Comparison of ENCODE assay signal across 9 cellular contexts in the genomic region with DNA sequence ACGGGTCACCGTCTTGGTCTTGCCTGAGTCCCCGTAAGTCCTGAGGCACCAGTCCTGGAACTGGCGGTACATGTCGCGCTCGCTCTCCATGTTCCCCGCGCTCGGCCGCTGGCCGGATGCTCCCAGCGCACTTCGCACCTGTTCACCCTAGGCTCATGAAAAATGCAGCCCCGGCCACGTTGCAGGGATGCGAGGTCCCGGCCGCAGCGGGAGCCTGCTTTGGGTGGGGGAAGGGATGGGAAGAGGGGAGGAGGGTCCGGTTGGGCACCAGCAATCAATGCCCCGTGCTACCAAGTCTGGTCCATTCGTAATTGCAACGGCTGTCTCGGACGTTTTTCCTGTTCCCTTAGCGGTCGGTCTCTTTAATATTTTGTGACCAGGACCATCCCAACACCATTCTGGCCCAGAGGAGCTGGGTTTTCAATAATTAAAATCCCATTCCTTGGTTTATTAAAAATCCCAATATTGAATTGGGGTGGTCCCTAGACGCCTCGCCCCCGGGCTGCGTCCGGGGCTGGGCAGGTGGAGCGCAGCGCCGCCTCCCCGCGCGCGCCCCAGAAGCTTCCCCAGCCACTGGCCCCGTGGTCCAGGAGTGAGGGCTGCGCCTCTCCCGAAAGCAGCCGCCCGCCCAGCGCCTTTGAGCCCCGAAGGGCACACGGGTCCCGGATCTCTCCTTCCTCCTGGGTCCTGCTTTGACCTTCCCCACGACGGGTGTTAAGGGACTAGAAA. TPM values are rescaled to one million over a fixed set of nuclear protein-coding genes. Genes with fewer than 3 reads are reported as not detected.
DNase-seq lines count a peak whose midpoint lies in the region; ATAC-seq and TF ChIP-seq lines count a peak whose summit lies in the region.
"Had no signal": no experiment of that assay in that cellular context is flagged by ENCODE, and none has a peak within 500 bp of the region (broad histone marks: within the 10 kb centered on the region; RNA-seq: fewer than 3 reads in every experiment).

No MANE protein-coding gene starts in this region.

- DNase-seq in DMS79 (lab: John Stamatoyannopoulos, UW): peak; percentile 46
- DNase-seq in NCI-H2081 treated with DMSO at 0.1 percent for 48 hours (lab: John Stamatoyannopoulos, UW): peak; percentile 57
- DNase-seq in omental fat pad (ENCODE audit: low spot score): no peak
- DNase-seq in dermis blood vessel endothelial cell: no peak
- no peak for DNase-seq in CD8-positive, alpha-beta memory T cell
- no peak for DNase-seq in DMS114 treated with DMSO at 0.1 percent for 48 hours (lab: John Stamatoyannopoulos, UW; ENCODE audit: unreplicated experiment)

- ATAC-seq in omental fat pad (ENCODE audit: low FRiP score): peak; percentile 8
- ATAC-seq in HG03139 (IDR thresholded peaks at IDR 0.05; ENCODE audit: unreplicated experiment): no peak

- POLR2A ChIA-PET in CD8-positive, alpha-beta memory T cell (lab: Charles Lee): no interaction called here

- peaks cover 21% of the 10 kb centered on the region in 2 donors for H3K27me3 Mint-ChIP-seq in CD8-positive, alpha-beta memory T cell

- H3K4me1 ChIP-seq in endocrine pancreas (ENCODE audit: control insufficient read depth, insufficient read depth, low read length): peaks cover 28% of the 10 kb centered on the region
- no peaks in the 10 kb centered on the region for H3K4me1 ChIP-seq in CD8-positive, alpha-beta memory T cell (ENCODE audit: insufficient read depth, low read length)

- peaks cover 5 to 19% (median 13%) of the 10 kb centered on the region in 5 donors for H3K9me3 Mint-ChIP-seq in CD8-positive, alpha-beta memory T cell

- no peak overlapping the region for H3K27ac Mint-ChIP-seq in CD8-positive, alpha-beta memory T cell

- peak overlapping the region; percentile 95 for H3K4me3 ChIP-seq in endocrine pancreas (ENCODE audit: control insufficient read depth, insufficient read depth, low read length)
- H3K4me3 ChIP-seq in CD8-positive, alpha-beta memory T cell (ENCODE audit: low read length): no peak overlapping the region

- TF ChIP-seq CTCF in omental fat pad (IDR thresholded peaks at IDR 0.05): no peak

- H3K27me3 ChIP-seq in endocrine pancreas (ENCODE audit: control insufficient read depth, insufficient read depth, low read length): no peaks in the 10 kb centered on the region
- H3K27me3 ChIP-seq in CD8-positive, alpha-beta memory T cell (ENCODE audit: insufficient read depth, low read length, poor library complexity, severe bottlenecking): no peaks in the 10 kb centered on the region

- no peaks in the 10 kb centered on the region for H3K9me3 ChIP-seq in endocrine pancreas (ENCODE audit: control insufficient read depth, low read length)
- no peaks in the 10 kb centered on the region for H3K9me3 ChIP-seq in CD8-positive, alpha-beta memory T cell (ENCODE audit: low read length)

- H3K36me3 ChIP-seq in endocrine pancreas (ENCODE audit: control insufficient read depth, insufficient read depth, low read length): no peaks in the 10 kb centered on the region
- H3K36me3 ChIP-seq in CD8-positive, alpha-beta memory T cell (ENCODE audit: insufficient read depth, low read length): no peaks in the 10 kb centered on the region

- H3K9ac ChIP-seq in endocrine pancreas (ENCODE audit: control insufficient read depth, insufficient read depth, low read length): peak overlapping the region; percentile 90

- no peaks in the 10 kb centered on the region for H3K36me3 Mint-ChIP-seq in CD8-positive, alpha-beta memory T cell

- H3K27ac ChIP-seq in CD8-positive, alpha-beta memory T cell (ENCODE audit: low read depth, low read length): no peak overlapping the region

- CTCF ChIA-PET in CD8-positive, alpha-beta memory T cell (lab: Charles Lee): no interaction called here

- H3K4me3 Mint-ChIP-seq in CD8-positive, alpha-beta memory T cell: no peak overlapping the region

- no peaks in the 10 kb centered on the region for H3K4me1 Mint-ChIP-seq in CD8-positive, alpha-beta memory T cell

RNA-seq across cellular contexts. Expression of a gene that starts 1.4 kb away (rescaled TPM):
- total RNA-seq in omental fat pad: under 1 TPM in 1 of 4 donors, not detected in 3; 0.79 TPM
- not detected in 2 replicates for total RNA-seq in dermis blood vessel endothelial cell
- not detected for total RNA-seq in CD8-positive, alpha-beta memory T cell
- not detected for polyA plus RNA-seq in CD8-positive, alpha-beta memory T cell
- total RNA-seq: activated CD8-positive, alpha-beta memory T cell treated with anti-CD3 and anti-CD28 coated beads for 36 hours had no signal

Comparison
In these comparisons a context has a peak if more than half of its experiments do, and no peak if none do; other contexts are left out.
1. DNase-seq: peak in DMS79 (single experiment) and NCI-H2081 treated with DMSO at 0.1 percent for 48 hours (single experiment); none in omental fat pad (single experiment), dermis blood vessel endothelial cell (single experiment), CD8-positive, alpha-beta memory T cell (0 of 5) and DMS114 treated with DMSO at 0.1 percent for 48 hours (single experiment).